In genomic region chr16:4263504-4264436, GRCh38 we compare ENCODE assay signal across 1 cellular context.
TF ChIP-seq lines count a peak whose summit lies in the region.

No MANE protein-coding gene starts in this region.

TF ChIP-seq in HEK293, 187 proteins besides CTCF, POLR2A, EP300 and RAD21 (continued from another document and continues in another):
- TF ChIP-seq ZBTB49 (tag by site-specific recombination; IDR thresholded peaks at IDR 0.05; ENCODE audit: low read depth) (no peak), HOXC10 (CRISPR knock-in tag; IDR thresholded peaks at IDR 0.05) (no peak), MZF1 (tag by site-specific recombination; IDR thresholded peaks at IDR 0.05; ENCODE audit: borderline replicate concordance) (no peak), ZNF155 (tag by site-specific recombination; IDR thresholded peaks at IDR 0.05) (no peak), ZFP37 (tag by site-specific recombination; IDR thresholded peaks at IDR 0.05) (no peak), ZNF624 (tag by site-specific recombination; IDR thresholded peaks at IDR 0.05) (no peak), ZNF561 (tag by site-specific recombination; IDR thresholded peaks at IDR 0.05; ENCODE audit: borderline replicate concordance) (no peak), ZNF768 (tag by site-specific recombination; IDR thresholded peaks at IDR 0.05) (no peak; the same call in 1 of the 2 replicates), KLF17 (tag by site-specific recombination; IDR thresholded peaks at IDR 0.05) (peak; percentile 54; the same call in 1 of the 2 replicates), ZNF114 (tag by site-specific recombination; IDR thresholded peaks at IDR 0.05) (no peak), SP2 (tag by site-specific recombination; IDR thresholded peaks at IDR 0.05) (peak; percentile 72), ZNF48 (tag by site-specific recombination; IDR thresholded peaks at IDR 0.05) (no peak), ZNF677 (tag by site-specific recombination; IDR thresholded peaks at IDR 0.05) (no peak), ZNF830 (tag by site-specific recombination; IDR thresholded peaks at IDR 0.05; ENCODE audit: low read depth) (no peak), ZNF184 (tag by site-specific recombination; IDR thresholded peaks at IDR 0.05) (no peak), ZNF292 (tag by site-specific recombination; IDR thresholded peaks at IDR 0.05; ENCODE audit: borderline replicate concordance, low read depth) (no peak), ZNF239 (tag by site-specific recombination; IDR thresholded peaks at IDR 0.05) (no peak), ZNF473 (tag by site-specific recombination; IDR thresholded peaks at IDR 0.05) (no peak), ZFP69B (tag by site-specific recombination; IDR thresholded peaks at IDR 0.05) (peak; percentile 91), ZNF777 (tag by site-specific recombination; IDR thresholded peaks at IDR 0.05; ENCODE audit: borderline replicate concordance) (no peak), TSHZ1 (tag by site-specific recombination; IDR thresholded peaks at IDR 0.05; ENCODE audit: borderline replicate concordance) (no peak), ZSCAN16 (tag by site-specific recombination; IDR thresholded peaks at IDR 0.05) (no peak), ZNF560 (tag by site-specific recombination; IDR thresholded peaks at IDR 0.05; ENCODE audit: borderline replicate concordance) (no peak), ZNF670 (tag by site-specific recombination; IDR thresholded peaks at IDR 0.05; ENCODE audit: low read depth) (no peak), ZNF571 (tag by site-specific recombination; IDR thresholded peaks at IDR 0.05) (no peak), ZNF16 (tag by site-specific recombination; IDR thresholded peaks at IDR 0.05; ENCODE audit: low read depth) (no peak), KLF7 (tag by site-specific recombination; IDR thresholded peaks at IDR 0.05; ENCODE audit: borderline replicate concordance) (no peak), ZNF157 (tag by site-specific recombination; IDR thresholded peaks at IDR 0.05) (no peak), ZNF692 (tag by site-specific recombination; IDR thresholded peaks at IDR 0.05) (peak; percentile 75), RBAK (tag by site-specific recombination; IDR thresholded peaks at IDR 0.05) (no peak), ZNF426 (tag by site-specific recombination; IDR thresholded peaks at IDR 0.05) (no peak), ZNF707 (tag by site-specific recombination; IDR thresholded peaks at IDR 0.05) (no peak), GLI4 (tag by site-specific recombination; IDR thresholded peaks at IDR 0.05) (no peak), KLF16 (tag by site-specific recombination; IDR thresholded peaks at IDR 0.05) (peak; percentile 18; the same call in 1 of the 2 replicates), ZNF391 (tag by site-specific recombination; IDR thresholded peaks at IDR 0.05; ENCODE audit: borderline replicate concordance, low read depth) (no peak), ZBTB7A (tag by site-specific recombination; IDR thresholded peaks at IDR 0.05; ENCODE audit: low read depth) (no peak), EGR2 (tag by site-specific recombination; IDR thresholded peaks at IDR 0.05; ENCODE audit: low read depth) (peak; percentile 63), SP3 (tag by site-specific recombination; IDR thresholded peaks at IDR 0.05) (peak; percentile 62), OSR2 (tag by site-specific recombination; IDR thresholded peaks at IDR 0.05) (no peak), ZIC2 (tag by site-specific recombination; IDR thresholded peaks at IDR 0.05) (peak; percentile 28; the same call in 1 of the 2 replicates), ZNF501 (tag by site-specific recombination; IDR thresholded peaks at IDR 0.05) (no peak), ZNF366 (tag by site-specific recombination; conservative IDR thresholded peaks at IDR 0.05) (no peak), ZNF791 (tag by site-specific recombination; IDR thresholded peaks at IDR 0.05) (no peak), REPIN1 (tag by site-specific recombination; IDR thresholded peaks at IDR 0.05; ENCODE audit: low read depth) (no peak), PATZ1 (tag by site-specific recombination; IDR thresholded peaks at IDR 0.05) (peak; percentile 60), ZNF513 (tag by site-specific recombination; IDR thresholded peaks at IDR 0.05) (no peak), BCL11B (tag by site-specific recombination; IDR thresholded peaks at IDR 0.05; ENCODE audit: low read depth) (no peak), ZNF514 (tag by site-specific recombination; IDR thresholded peaks at IDR 0.05) (no peak), ZNF37A (tag by site-specific recombination; IDR thresholded peaks at IDR 0.05) (no peak), ZNF658 (tag by site-specific recombination; IDR thresholded peaks at IDR 0.05) (no peak), ZNF18 (tag by site-specific recombination; IDR thresholded peaks at IDR 0.05) (no peak), FEZF1 (tag by site-specific recombination; IDR thresholded peaks at IDR 0.05) (no peak), ZNF549 (tag by site-specific recombination; IDR thresholded peaks at IDR 0.05) (no peak), ZNF362 (tag by site-specific recombination; IDR thresholded peaks at IDR 0.05) (no peak), ZNF112 (tag by site-specific recombination; IDR thresholded peaks at IDR 0.05) (no peak)
